Comparison of ENCODE assay signal across 24 cellular contexts in genomic region chr21:29534448-29534847, GRCh38.
"Had no signal": no experiment of that assay in that cellular context is flagged by ENCODE, and none has a peak within 500 bp of the region (broad histone marks: within the 10 kb centered on the region; RNA-seq: fewer than 3 reads in every experiment).

No MANE protein-coding gene starts in this region.

- H3K27me3 Mint-ChIP-seq: naive thymus-derived CD8-positive, alpha-beta T cell; stimulated activated memory B cell treated with anti-CD40 and anti-IgM and Interleukin-4, amounts not matched to agents 10 μg/mL and 1 μg/mL and 100 μg/mL, for 72 hours; stimulated activated naive CD8-positive, alpha-beta T cell treated with anti-CD3 and anti-CD28 coated beads, Interleukin-15, Interleukin-2, amounts not matched to agents 100 ng/mL and 50 ng/mL, for 24 hours had no signal

- DNase-seq: effector CD4-positive, alpha-beta T cell; endodermal cell; gastrocnemius medialis; glutamatergic neuron; left colon; left ventricle myocardium superior; mucosa of descending colon; naive thymus-derived CD8-positive, alpha-beta T cell; retina; right lobe of liver; spleen; stimulated activated CD4-positive, alpha-beta T cell treated with anti-CD3 and anti-CD28 coated beads, Interleukin-15, amount 100 ng/mL, for 24 hours; stimulated activated CD4-positive, alpha-beta T cell treated with anti-CD3 and anti-CD28 coated beads, Interleukin-1b, Interleukin-23, amount 100 ng/mL, for 48 hours; stimulated activated CD4-positive, alpha-beta T cell treated with anti-CD3 and anti-CD28 coated beads, Interleukin-4, amount 100 ng/mL, for 24 hours; tibial artery; upper lobe of left lung had no signal

- H3K27me3 ChIP-seq: gastrocnemius medialis, right lobe of liver, spleen, tibial artery, upper lobe of left lung, vagina had no signal

- H3K4me1 ChIP-seq: gastrocnemius medialis, prostate gland, right lobe of liver, spleen, tibial artery, upper lobe of left lung, vagina had no signal

- ATAC-seq: gastrocnemius medialis; left colon; left ventricle myocardium superior; mucosa of descending colon; naive thymus-derived CD8-positive, alpha-beta T cell; stimulated activated memory B cell treated with anti-CD40 and anti-IgM and Interleukin-4, amounts not matched to agents 10 μg/mL and 1 μg/mL and 100 μg/mL, for 72 hours had no signal

- H3K4me1 Mint-ChIP-seq: endodermal cell; naive thymus-derived CD8-positive, alpha-beta T cell; stimulated activated memory B cell treated with anti-CD40 and anti-IgM and Interleukin-4, amounts not matched to agents 10 μg/mL and 1 μg/mL and 100 μg/mL, for 72 hours had no signal

- H3K4me3 ChIP-seq: coronary artery, gastrocnemius medialis, mucosa of descending colon, prostate gland, right lobe of liver, spleen, tibial artery, upper lobe of left lung, vagina had no signal

- H3K9me3 Mint-ChIP-seq: endodermal cell had no signal

- H3K9me3 ChIP-seq: gastrocnemius medialis, mucosa of descending colon, prostate gland, right lobe of liver, tibial artery, upper lobe of left lung, vagina had no signal

- H3K36me3 ChIP-seq: gastrocnemius medialis, prostate gland, right lobe of liver, spleen, tibial artery, upper lobe of left lung, vagina had no signal

- H3K4me3 Mint-ChIP-seq: endodermal cell; naive thymus-derived CD8-positive, alpha-beta T cell; neural crest cell; stimulated activated memory B cell treated with anti-CD40 and anti-IgM and Interleukin-4, amounts not matched to agents 10 μg/mL and 1 μg/mL and 100 μg/mL, for 72 hours; stimulated activated naive CD8-positive, alpha-beta T cell treated with anti-CD3 and anti-CD28 coated beads, Interleukin-15, Interleukin-2, amounts not matched to agents 100 ng/mL and 50 ng/mL, for 24 hours had no signal

- H3K27ac Mint-ChIP-seq: endodermal cell; naive thymus-derived CD8-positive, alpha-beta T cell; stimulated activated memory B cell treated with anti-CD40 and anti-IgM and Interleukin-4, amounts not matched to agents 10 μg/mL and 1 μg/mL and 100 μg/mL, for 72 hours; stimulated activated naive CD8-positive, alpha-beta T cell treated with anti-CD3 and anti-CD28 coated beads, Interleukin-15, Interleukin-2, amounts not matched to agents 100 ng/mL and 50 ng/mL, for 24 hours had no signal

- H3K27ac ChIP-seq: coronary artery, gastrocnemius medialis, prostate gland, right lobe of liver, spleen, tibial artery, upper lobe of left lung, vagina had no signal

- FAIRE-seq: endothelial cell of umbilical vein, keratinocyte had no signal
